In the genomic region with DNA sequence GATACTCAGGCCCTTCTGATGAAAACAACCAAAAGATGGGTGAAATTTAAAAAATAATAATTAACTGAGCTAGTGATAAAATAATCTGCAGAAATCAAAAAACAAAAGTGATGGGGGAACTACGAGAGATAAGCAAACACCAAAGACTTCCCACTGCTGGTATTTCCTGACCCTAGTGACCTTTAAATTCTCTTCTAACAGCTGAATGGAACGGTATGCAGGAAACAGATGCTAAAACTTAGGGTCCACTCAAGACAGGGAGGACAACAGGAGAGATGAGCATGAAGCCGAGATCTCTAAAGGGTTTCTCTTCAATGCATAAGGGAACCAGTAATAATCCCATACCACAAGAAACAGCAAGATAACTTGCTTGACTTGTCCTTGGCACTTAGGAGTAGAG, we compare ENCODE assay signal across 1 cellular context.
TF ChIP-seq lines count a peak whose summit lies in the region.

No MANE protein-coding gene starts in this region.

TF ChIP-seq in IMR-90, 13 proteins besides CTCF, POLR2A, EP300 and RAD21:
- TF ChIP-seq NFE2L2 (IDR thresholded peaks at IDR 0.05; ENCODE audit: low read depth, low read length) (no peak), RCOR1 (IDR thresholded peaks at IDR 0.05; ENCODE audit: insufficient replicate concordance, low read length) (no peak), RFX5 (IDR thresholded peaks at IDR 0.05; ENCODE audit: low read depth, low read length) (no peak), CHD1 (IDR thresholded peaks at IDR 0.05; ENCODE audit: low read depth, low read length) (no peak), MAFK (IDR thresholded peaks at IDR 0.05; ENCODE audit: low read depth, low read length) (no peak), MXI1 (IDR thresholded peaks at IDR 0.05; ENCODE audit: borderline replicate concordance, low read depth, low read length) (no peak), SMC3 (IDR thresholded peaks at IDR 0.05; ENCODE audit: low read depth, low read length) (no peak), MAZ (IDR thresholded peaks at IDR 0.05; ENCODE audit: borderline replicate concordance, low read depth, low read length) (no peak)
- TF ChIP-seq, protein P1, sequence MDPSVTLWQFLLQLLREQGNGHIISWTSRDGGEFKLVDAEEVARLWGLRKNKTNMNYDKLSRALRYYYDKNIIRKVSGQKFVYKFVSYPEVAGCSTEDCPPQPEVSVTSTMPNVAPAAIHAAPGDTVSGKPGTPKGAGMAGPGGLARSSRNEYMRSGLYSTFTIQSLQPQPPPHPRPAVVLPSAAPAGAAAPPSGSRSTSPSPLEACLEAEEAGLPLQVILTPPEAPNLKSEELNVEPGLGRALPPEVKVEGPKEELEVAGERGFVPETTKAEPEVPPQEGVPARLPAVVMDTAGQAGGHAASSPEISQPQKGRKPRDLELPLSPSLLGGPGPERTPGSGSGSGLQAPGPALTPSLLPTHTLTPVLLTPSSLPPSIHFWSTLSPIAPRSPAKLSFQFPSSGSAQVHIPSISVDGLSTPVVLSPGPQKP (IDR thresholded peaks at IDR 0.05; ENCODE audit: borderline replicate concordance, low read depth, low read length) = no peak
- TF ChIP-seq, protein P2, sequence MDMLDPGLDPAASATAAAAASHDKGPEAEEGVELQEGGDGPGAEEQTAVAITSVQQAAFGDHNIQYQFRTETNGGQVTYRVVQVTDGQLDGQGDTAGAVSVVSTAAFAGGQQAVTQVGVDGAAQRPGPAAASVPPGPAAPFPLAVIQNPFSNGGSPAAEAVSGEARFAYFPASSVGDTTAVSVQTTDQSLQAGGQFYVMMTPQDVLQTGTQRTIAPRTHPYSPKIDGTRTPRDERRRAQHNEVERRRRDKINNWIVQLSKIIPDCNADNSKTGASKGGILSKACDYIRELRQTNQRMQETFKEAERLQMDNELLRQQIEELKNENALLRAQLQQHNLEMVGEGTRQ (IDR thresholded peaks at IDR 0.05; ENCODE audit: low read depth, low read length) = no peak
